In genomic region chr1:8408151-8408839, GRCh38 we compare ENCODE assay signal across 8 cellular contexts.
DNase-seq lines count a peak whose midpoint lies in the region; ATAC-seq and TF ChIP-seq lines count a peak whose summit lies in the region.

No MANE protein-coding gene starts in this region.

- ATAC-seq in Right ventricle myocardium inferior, result peak; percentile 78
- peak; percentile 58 for ATAC-seq in aorta (ENCODE audit: low FRiP score)
- ATAC-seq in HG02642 (IDR thresholded peaks at IDR 0.05; ENCODE audit: poor library complexity, unreplicated experiment), result no peak
- no peak for ATAC-seq in GM18907 (IDR thresholded peaks at IDR 0.05; ENCODE audit: unreplicated experiment)

- 3 to 7% methylated on average over 9 of the region's 9 CpGs for WGBS in aorta, 2 donors

- peaks cover 60% of the 10 kb centered on the region for H3K4me1 ChIP-seq in mucosa of stomach (ENCODE audit: control insufficient read depth, insufficient read depth, low read length)
- H3K4me1 ChIP-seq in aorta (ENCODE audit: control insufficient read depth in 1 of 2, insufficient read depth in 2 of 2, low read length in 2 of 2), result peaks cover 7 to 32% of the 10 kb centered on the region in 2 donors

- peak overlapping the region in 11 of 59 donors; percentile 3 to 29 (median 12) for H3K4me3 ChIP-seq in dorsolateral prefrontal cortex
- H3K4me3 ChIP-seq in mucosa of stomach (ENCODE audit: low read length), result no peak overlapping the region
- no peak overlapping the region for H3K4me3 ChIP-seq in aorta (ENCODE audit: low read length in 2 of 2)

- H3K27ac ChIP-seq in dorsolateral prefrontal cortex, result peak overlapping the region in 58 of 59 donors; percentile 25 to 96 (median 74)
- peak overlapping the region; percentile 79 to 92 for H3K27ac ChIP-seq in aorta (ENCODE audit: low read depth in 1 of 2, low read length in 2 of 2)

- no peaks in the 10 kb centered on the region for H3K36me3 ChIP-seq in mucosa of stomach (ENCODE audit: control insufficient read depth, insufficient read depth, low read length)
- H3K36me3 ChIP-seq in aorta (ENCODE audit: control insufficient read depth in 1 of 2, insufficient read depth in 2 of 2, low read length in 1 of 2), result no peaks in the 10 kb centered on the region

- TF ChIP-seq CTCF in dorsolateral prefrontal cortex (IDR thresholded peaks at IDR 0.05 in 54 of 56, conservative IDR thresholded peaks at IDR 0.05 in 2 of 56; ENCODE audit: low read depth in 1 of 56, partially characterized antibody in 56 of 56), result no peak

- H3K27me3 ChIP-seq in dorsolateral prefrontal cortex (no peaks in the 10 kb centered on the region), mucosa of stomach (ENCODE audit: control insufficient read depth, insufficient read depth, low read length) (no peaks in the 10 kb centered on the region), aorta (ENCODE audit: control insufficient read depth in 1 of 2, insufficient read depth in 2 of 2, low read length in 1 of 2) (no peaks in the 10 kb centered on the region)

- H3K9me3 ChIP-seq in mucosa of stomach (ENCODE audit: control insufficient read depth, low read length) (no peaks in the 10 kb centered on the region), aorta (ENCODE audit: control insufficient read depth, low read length) (no peaks in the 10 kb centered on the region)

- DNase-seq in Right ventricle myocardium inferior (ENCODE audit: missing footprints) (no peak), cardiac septum (ENCODE audit: low spot score) (no peak), dorsolateral prefrontal cortex (no peak), aorta (peak in 1 of 2 donors; percentile 81), activated gamma-delta T cell (lab: John Stamatoyannopoulos, UW) (no peak)

- intact Hi-C loops in Right ventricle myocardium inferior (cut with DNase I), result loop anchor here (1.0 to 5.0 kb wide), 2 partner anchors 11 to 36 kb away; no protein-coding TSS in a partner anchor
- intact Hi-C loops in cardiac septum (cut with DNase I), result loop anchor here (5.0 kb wide), 2 partner anchors 36 to 294 kb away; no protein-coding TSS in a partner anchor
- intact Hi-C loops in dorsolateral prefrontal cortex (cut with DNase I), result loop anchor here in 1 of 2 donors (5.0 kb wide), 1 partner anchor 36 kb away; no protein-coding TSS in a partner anchor
- intact Hi-C loops in aorta (cut with DNase I), result loop anchor here (5.0 kb wide), 1 partner anchor 36 kb away; no protein-coding TSS in a partner anchor

- H3K9ac ChIP-seq in mucosa of stomach (ENCODE audit: low read length), result peak overlapping the region; percentile 31

Comparison
In these comparisons a context has a peak if more than half of its experiments do, and no peak if none do; other contexts are left out.
1. ATAC-seq: peak in Right ventricle myocardium inferior (single experiment) and aorta (single experiment); none in HG02642 (single experiment) and GM18907 (single experiment).